Comparison of ENCODE assay signal across 7 cellular contexts in genomic region chr22:30302810-30303138, GRCh38. TPM values are rescaled to one million over a fixed set of nuclear protein-coding genes. Genes with fewer than 3 reads are reported as not detected.
DNase-seq lines count a peak whose midpoint lies in the region; ATAC-seq and TF ChIP-seq lines count a peak whose summit lies in the region.
"Had no signal": no experiment of that assay in that cellular context is flagged by ENCODE, and none has a peak within 500 bp of the region (broad histone marks: within the 10 kb centered on the region; RNA-seq: fewer than 3 reads in every experiment).

No MANE protein-coding gene starts in this region.

- H3F3A ChIP-seq in smooth muscle cell (ENCODE audit: low read depth): peaks cover 19% of the 10 kb centered on the region

- H3K4me3 ChIP-seq in OCI-LY3 (ENCODE audit: low read length) (no peak overlapping the region), smooth muscle cell (no peak overlapping the region)

- no peak overlapping the region for H2AFZ ChIP-seq in OCI-LY3 (ENCODE audit: low read depth, low read length)
- no peak overlapping the region for H2AFZ ChIP-seq in smooth muscle cell (ENCODE audit: low read depth)

- H3K79me2 ChIP-seq in OCI-LY3 (ENCODE audit: low read length): no peaks in the 10 kb centered on the region
- peaks cover 48% of the 10 kb centered on the region for H3K79me2 ChIP-seq in smooth muscle cell (ENCODE audit: low read depth)

- H3K36me3 ChIP-seq in OCI-LY3 (replicated peaks; ENCODE audit: low read depth, low read length) (no peaks in the 10 kb centered on the region), smooth muscle cell (ENCODE audit: low read depth) (no peaks in the 10 kb centered on the region)

- DNase-seq in caudate nucleus (lab: John Stamatoyannopoulos, UW): no peak
- no peak for DNase-seq in smooth muscle cell (lab: John Stamatoyannopoulos, UW; ENCODE audit: unreplicated experiment)
- DNase-seq in NCI-H2107 (lab: John Stamatoyannopoulos, UW): no peak
- no peak for DNase-seq in DMS53 treated with DMSO at 0.1 percent for 48 hours (lab: John Stamatoyannopoulos, UW; ENCODE audit: unreplicated experiment)
- DNase-seq: foreskin melanocyte had no signal

- H3K4me2 ChIP-seq in OCI-LY3 (ENCODE audit: low read length) (peak overlapping the region; percentile 37), smooth muscle cell (peak overlapping the region; percentile 17)

- no peaks in the 10 kb centered on the region for H3K9me3 ChIP-seq in OCI-LY3 (ENCODE audit: insufficient read depth, low read length)
- H3K9me3 ChIP-seq in smooth muscle cell (replicated peaks; ENCODE audit: low read depth): no peaks in the 10 kb centered on the region

- no peaks in the 10 kb centered on the region for H3K27me3 ChIP-seq in OCI-LY3 (ENCODE audit: low read depth, low read length)
- no peaks in the 10 kb centered on the region for H3K27me3 ChIP-seq in smooth muscle cell (ENCODE audit: low read depth)

- H3K27ac ChIP-seq in OCI-LY3 (ENCODE audit: low read length) (0 out of 2 replicates have a peak overlapping the region, but pooled peaks have one; percentile 1), caudate nucleus (ENCODE audit: low read depth, low read length) (peak overlapping the region; percentile 73), smooth muscle cell (ENCODE audit: low read depth) (peak overlapping the region; percentile 54)

- H4K20me1 ChIP-seq in OCI-LY3 (ENCODE audit: insufficient read depth, low read length) (no peaks in the 10 kb centered on the region), smooth muscle cell (ENCODE audit: low read depth) (peaks cover 100% of the 10 kb centered on the region)

- no peak for ATAC-seq in GM18520 (IDR thresholded peaks at IDR 0.05; ENCODE audit: unreplicated experiment)

- whole genome bisulfite sequencing in smooth muscle cell (ENCODE audit: low lambda C conversion rate): 86% methylated on average over 5 of the region's 5 CpGs

- TF ChIP-seq CTCF in OCI-LY3 (IDR thresholded peaks at IDR 0.05; ENCODE audit: low read depth, low read length) (no peak), smooth muscle cell (IDR thresholded peaks at IDR 0.05; ENCODE audit: borderline replicate concordance, insufficient read depth, poor library complexity, severe bottlenecking) (no peak)

- H3K4me1 ChIP-seq in OCI-LY3 (ENCODE audit: low read length) (peaks cover 47% of the 10 kb centered on the region), smooth muscle cell (ENCODE audit: low read depth) (no peaks in the 10 kb centered on the region)

- peak overlapping the region; percentile 5; the same call in 1 of the 2 replicates for H3K9ac ChIP-seq in OCI-LY3 (ENCODE audit: low read length)
- no peak overlapping the region for H3K9ac ChIP-seq in smooth muscle cell (ENCODE audit: low read depth)

RNA-seq across cellular contexts. Expression of gene CASTOR1, which starts 13.5 kb away (rescaled TPM):
- total RNA-seq in smooth muscle cell: 9.8 and 16.1 TPM in 2 replicates
- 21.8 and 22.6 TPM in 2 replicates for polyA plus RNA-seq in smooth muscle cell

RNA-seq across cellular contexts. Expression of gene TBC1D10A, which starts 24.0 kb away (rescaled TPM):
- 16.8 and 23.0 TPM in 2 replicates for total RNA-seq in smooth muscle cell
- 51.1 and 57.6 TPM in 2 replicates for polyA plus RNA-seq in smooth muscle cell

RNA-seq across cellular contexts. Expression of gene OSM, which starts 36.1 kb away (rescaled TPM):
- total RNA-seq in smooth muscle cell: 0.27 and 1.5 TPM in 2 replicates
- 0.14 and 1.0 TPM in 2 replicates for polyA plus RNA-seq in smooth muscle cell

RNA-seq across cellular contexts. Expression of gene SF3A1, which starts 53.9 kb away (rescaled TPM):
- total RNA-seq in smooth muscle cell: 46.0 and 55.0 TPM in 2 replicates
- 86.7 and 86.9 TPM in 2 replicates for polyA plus RNA-seq in smooth muscle cell

RNA-seq across cellular contexts. Expression of gene CCDC157, which starts 54.0 kb away (rescaled TPM):
- total RNA-seq in smooth muscle cell: 1.5 and 4.8 TPM in 2 replicates
- polyA plus RNA-seq in smooth muscle cell: 2.5 and 6.0 TPM in 2 replicates

Comparison
In these comparisons a context has a peak if more than half of its experiments do, and no peak if none do; other contexts are left out.
1. H3K27ac ChIP-seq: peak in every context shown above with its lines; median percentile 73 in caudate nucleus; 54 in smooth muscle cell; 1 in OCI-LY3.